18 cellular contexts compared by ENCODE assay signal in the genomic region with DNA sequence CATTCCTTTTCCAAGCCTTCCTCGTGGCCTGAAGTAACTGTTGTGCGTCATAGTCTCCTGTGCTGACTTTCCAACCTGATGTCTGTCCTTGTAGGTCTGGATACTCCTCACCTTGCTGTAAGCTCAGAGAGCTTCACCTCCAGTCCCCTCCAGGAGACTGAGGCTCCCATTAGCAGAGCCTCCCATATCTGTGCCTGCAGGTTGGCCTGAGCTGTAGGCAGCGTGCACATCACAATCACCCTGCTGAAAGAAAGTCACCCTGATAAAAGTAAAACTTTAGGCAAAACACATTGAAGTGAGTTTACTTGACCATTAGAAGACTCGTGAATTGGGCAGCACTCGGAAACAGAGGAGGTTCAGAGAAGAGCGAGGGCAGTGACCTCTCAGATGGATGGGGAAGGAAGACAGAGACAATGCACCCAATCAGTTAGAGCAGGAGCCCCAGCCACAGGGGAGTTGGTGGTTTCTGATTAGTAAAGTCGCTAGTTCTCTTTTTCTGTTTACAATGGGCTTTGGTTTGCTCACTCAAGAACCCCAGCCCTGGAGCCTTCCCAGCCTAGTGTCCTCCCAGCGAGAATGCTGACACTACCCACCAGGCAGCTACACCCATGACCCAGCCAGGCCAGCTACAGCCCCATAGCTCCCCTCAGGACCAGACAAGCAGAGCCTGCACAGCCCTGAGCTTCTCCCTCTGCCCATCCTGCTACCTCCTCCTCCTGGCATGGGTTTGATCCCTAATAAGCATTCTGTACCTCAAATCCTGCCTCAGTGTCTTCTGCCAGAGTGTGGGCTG. TPM values are rescaled to one million over a fixed set of nuclear protein-coding genes. Genes with fewer than 3 reads are reported as not detected.
"Had no signal": no experiment of that assay in that cellular context is flagged by ENCODE, and none has a peak within 500 bp of the region (broad histone marks: within the 10 kb centered on the region; RNA-seq: fewer than 3 reads in every experiment).

No MANE protein-coding gene starts in this region.

- H3K36me3 Mint-ChIP-seq: activated CD4-positive, alpha-beta memory T cell treated with anti-CD3 and anti-CD28 coated beads for 36 hours; activated naive CD8-positive, alpha-beta T cell; brain; stimulated activated effector memory CD8-positive, alpha-beta T cell treated with anti-CD3 and anti-CD28 coated beads, Interleukin-12 subunit alpha, Interleukin-12 subunit beta, amount 100 ng/mL, for 72 hours had no signal

- H3K27ac Mint-ChIP-seq: activated CD4-positive, alpha-beta memory T cell treated with anti-CD3 and anti-CD28 coated beads for 36 hours; activated naive CD8-positive, alpha-beta T cell; brain; dendritic cell treated with granulocyte-macrophage colony-stimulating factor and Interleukin-4, amounts not matched to agents 40 ng/mL and 50 ng/mL, for 4 days; effector memory CD8-positive, alpha-beta T cell; stimulated activated effector memory CD8-positive, alpha-beta T cell treated with anti-CD3 and anti-CD28 coated beads, Interleukin-12 subunit alpha, Interleukin-12 subunit beta, amount 100 ng/mL, for 72 hours had no signal

- H3K27me3 Mint-ChIP-seq: activated CD4-positive, alpha-beta memory T cell treated with anti-CD3 and anti-CD28 coated beads for 36 hours; activated naive CD8-positive, alpha-beta T cell had no signal

- H3K27me3 ChIP-seq: gastrocnemius medialis, transverse colon had no signal

- H3K4me1 ChIP-seq: gastrocnemius medialis, transverse colon had no signal

- H3K4me3 ChIP-seq: gastrocnemius medialis, smooth muscle cell, transverse colon had no signal

- H3K4me1 Mint-ChIP-seq: brain; central memory CD8-positive, alpha-beta T cell; stimulated activated effector memory CD8-positive, alpha-beta T cell treated with anti-CD3 and anti-CD28 coated beads, Interleukin-12 subunit alpha, Interleukin-12 subunit beta, amount 100 ng/mL, for 72 hours had no signal

- H3K9me3 Mint-ChIP-seq: activated CD4-positive, alpha-beta memory T cell treated with anti-CD3 and anti-CD28 coated beads for 36 hours had no signal

- H3K9me3 ChIP-seq: gastrocnemius medialis, transverse colon had no signal

- H3K27ac ChIP-seq: epithelial cell of prostate, gastrocnemius medialis, transverse colon had no signal

- H3K4me3 Mint-ChIP-seq: activated CD4-positive, alpha-beta memory T cell treated with anti-CD3 and anti-CD28 coated beads for 36 hours; activated naive CD8-positive, alpha-beta T cell; brain; central memory CD8-positive, alpha-beta T cell; dendritic cell treated with granulocyte-macrophage colony-stimulating factor and Interleukin-4, amounts not matched to agents 40 ng/mL and 50 ng/mL, for 4 days; effector memory CD8-positive, alpha-beta T cell; stimulated activated effector memory CD8-positive, alpha-beta T cell treated with anti-CD3 and anti-CD28 coated beads, Interleukin-12 subunit alpha, Interleukin-12 subunit beta, amount 100 ng/mL, for 72 hours had no signal

- H3K36me3 ChIP-seq: gastrocnemius medialis, transverse colon had no signal

- DNase-seq: activated CD4-positive, alpha-beta memory T cell treated with anti-CD3 and anti-CD28 coated beads for 36 hours; activated gamma-delta T cell; activated T-cell treated with anti-CD3 and anti-CD28 coated beads, Interleukin-2, amount 50 U/mL, for 48 hours; amygdala; effector memory CD8-positive, alpha-beta T cell; gastrocnemius medialis; hippocampal formation; posterior cingulate gyrus; transverse colon had no signal

- ATAC-seq: effector memory CD8-positive, alpha-beta T cell; gastrocnemius medialis; stimulated activated effector memory CD8-positive, alpha-beta T cell treated with anti-CD3 and anti-CD28 coated beads, Interleukin-12 subunit alpha, Interleukin-12 subunit beta, amount 100 ng/mL, for 72 hours had no signal

RNA-seq across cellular contexts. Expression of gene TPO, which starts 12.1 kb away (rescaled TPM):
- total RNA-seq: activated CD4-positive, alpha-beta memory T cell treated with anti-CD3 and anti-CD28 coated beads for 36 hours; kidney epithelial cell; myocyte; smooth muscle cell had no signal
- polyA plus RNA-seq: smooth muscle cell had no signal
